ENCODE assay signal across 1 cellular context in genomic region chr4:180084561-180084960, GRCh38.
TF ChIP-seq lines count a peak whose summit lies in the region.

No MANE protein-coding gene starts in this region.

TF ChIP-seq in IMR-90, 13 proteins besides CTCF, POLR2A, EP300 and RAD21 (continued from another document):
- no peak for TF ChIP-seq ELK1 (IDR thresholded peaks at IDR 0.05; ENCODE audit: borderline replicate concordance, low read depth, low read length)
- no peak for TF ChIP-seq RCOR1 (IDR thresholded peaks at IDR 0.05; ENCODE audit: insufficient replicate concordance, low read length)
- no peak for TF ChIP-seq MAFK (IDR thresholded peaks at IDR 0.05; ENCODE audit: low read depth, low read length)
- TF ChIP-seq SMC3 (IDR thresholded peaks at IDR 0.05; ENCODE audit: low read depth, low read length), result no peak
- no peak for TF ChIP-seq MAZ (IDR thresholded peaks at IDR 0.05; ENCODE audit: borderline replicate concordance, low read depth, low read length)
- no peak for TF ChIP-seq CEBPB (IDR thresholded peaks at IDR 0.05; ENCODE audit: low read depth, low read length)
- no peak for TF ChIP-seq RFX5 (IDR thresholded peaks at IDR 0.05; ENCODE audit: low read depth, low read length)
